In genomic region chr7:26193432-26194206, GRCh38 we compare ENCODE assay signal across 10 cellular contexts. TPM values are rescaled to one million over a fixed set of nuclear protein-coding genes. Genes with fewer than 3 reads are reported as not detected.
DNase-seq lines count a peak whose midpoint lies in the region; ATAC-seq, FAIRE-seq and TF ChIP-seq lines count a peak whose summit lies in the region.
"Had no signal": no experiment of that assay in that cellular context is flagged by ENCODE, and none has a peak within 500 bp of the region (broad histone marks: within the 10 kb centered on the region; RNA-seq: fewer than 3 reads in every experiment).

No MANE protein-coding gene starts in this region.

- no peak for FAIRE-seq in small intestine (lab: Jason Lieb, UNC)
- FAIRE-seq: RCC 7860 had no signal

- H3K4me1 ChIP-seq in CD4-positive, CD25-positive, alpha-beta regulatory T cell (ENCODE audit: control insufficient read depth, insufficient read depth, low read length, poor library complexity, severe bottlenecking): peaks cover 80% of the 10 kb centered on the region
- H3K4me1 ChIP-seq in HEK293 (ENCODE audit: control insufficient read depth, insufficient read depth, low read length): peaks cover 12% of the 10 kb centered on the region
- peaks cover 2 to 6% of the 10 kb centered on the region in 2 donors for H3K4me1 ChIP-seq in small intestine (ENCODE audit: control insufficient read depth in 2 of 2, insufficient read depth in 1 of 2, low read depth in 1 of 2, low read length in 1 of 2)

- H3K4me3 Mint-ChIP-seq in CD4-positive, CD25-positive, alpha-beta regulatory T cell: peak overlapping the region; percentile 76 to 89 (median 83)
- peak overlapping the region; percentile 100 for H3K4me3 Mint-ChIP-seq in activated T-helper 17 cell treated with anti-CD3 and anti-CD28 coated beads, Interleukin-2, amount 50 U/mL, for 72 hours
- peak overlapping the region; percentile 59 to 99 (median 82) for H3K4me3 Mint-ChIP-seq in naive thymus-derived CD8-positive, alpha-beta T cell

- POLR2A ChIA-PET in HEK293 (lab: Yijun Ruan, JAX): interaction anchor here (1.9 kb wide), 1 partner anchor 110 kb away, joined by 5 read pairs; no protein-coding TSS in a partner anchor
- POLR2A ChIA-PET in naive thymus-derived CD8-positive, alpha-beta T cell (lab: Charles Lee): interaction anchor here (1.0 to 9.8 kb wide), 8 partner anchors 8 to 102 kb away, joined by 3 to 184 read pairs (median 6); partner anchors contain the start of genes CBX3 and NFE2L3

- CTCF ChIA-PET in HEK293 (lab: Yijun Ruan, JAX): interaction anchor here (0.6 to 2.8 kb wide), 6 partner anchors 11 to 173 kb away, joined by 3 to 21 read pairs (median 4); no protein-coding TSS in a partner anchor

- DNase-seq in CD4-positive, CD25-positive, alpha-beta regulatory T cell: no peak
- no peak for DNase-seq in naive thymus-derived CD8-positive, alpha-beta T cell
- DNase-seq in small intestine (no peak), NCI-H345 treated with DMSO at 0.1 percent for 48 hours (lab: John Stamatoyannopoulos, UW; ENCODE audit: unreplicated experiment) (no peak), HCEC 1CT (no peak)
- DNase-seq: heart left ventricle had no signal

- peaks cover 62 to 89% (median 78%) of the 10 kb centered on the region in 4 donors for H3K4me1 Mint-ChIP-seq in CD4-positive, CD25-positive, alpha-beta regulatory T cell
- peaks cover 69% of the 10 kb centered on the region for H3K4me1 Mint-ChIP-seq in activated T-helper 17 cell treated with anti-CD3 and anti-CD28 coated beads, Interleukin-2, amount 50 U/mL, for 72 hours
- peaks cover 47 to 88% (median 84%) of the 10 kb centered on the region in 4 donors for H3K4me1 Mint-ChIP-seq in naive thymus-derived CD8-positive, alpha-beta T cell

- 36 to 54% (median 38%) methylated on average over 8 of the region's 8 CpGs for WGBS in small intestine, 3 donors

- peaks cover 93% of the 10 kb centered on the region for H3K36me3 ChIP-seq in CD4-positive, CD25-positive, alpha-beta regulatory T cell (ENCODE audit: control insufficient read depth, insufficient read depth, low read length)
- H3K36me3 ChIP-seq in HEK293 (ENCODE audit: control insufficient read depth in 2 of 2, insufficient read depth in 1 of 2, low read length in 2 of 2) (peaks cover 86 to 96% of the 10 kb centered on the region in 2 experiments), small intestine (ENCODE audit: control insufficient read depth in 2 of 2, insufficient read depth in 2 of 2, low read length in 2 of 2) (peaks cover 17 to 35% of the 10 kb centered on the region in 2 donors)

- peak overlapping the region; percentile 63 for H3K4me3 ChIP-seq in CD4-positive, CD25-positive, alpha-beta regulatory T cell (ENCODE audit: low read depth, low read length)
- no peak overlapping the region for H3K4me3 ChIP-seq in HEK293 (ENCODE audit: low read depth, low read length)
- no peak overlapping the region for H3K4me3 ChIP-seq in small intestine (ENCODE audit: low read depth in 1 of 2, low read length in 2 of 2)

- ATAC-seq in CD4-positive, CD25-positive, alpha-beta regulatory T cell (ENCODE audit: low read depth in 2 of 2): peak in 1 of 2 donors; percentile 34
- ATAC-seq in activated T-helper 17 cell treated with anti-CD3 and anti-CD28 coated beads, Interleukin-2, amount 50 U/mL, for 72 hours (replicated peaks): no peak
- peak; percentile 16 to 42 for ATAC-seq in naive thymus-derived CD8-positive, alpha-beta T cell
- ATAC-seq in activated CD4-positive, CD25-positive, alpha-beta regulatory T cell treated with anti-CD3 and anti-CD28 coated beads, Interleukin-2, amount 50 U/mL, for 24 hours: no peak

- no peaks in the 10 kb centered on the region for H3K27me3 ChIP-seq in CD4-positive, CD25-positive, alpha-beta regulatory T cell (ENCODE audit: control insufficient read depth, insufficient read depth, low read length)
- H3K27me3 ChIP-seq in small intestine (ENCODE audit: control insufficient read depth in 2 of 2, insufficient read depth in 2 of 2, low read length in 2 of 2): no peaks in the 10 kb centered on the region
- H3K27me3 ChIP-seq: heart left ventricle had no signal

- peak overlapping the region; percentile 67 to 87 (median 76) for H3K27ac Mint-ChIP-seq in CD4-positive, CD25-positive, alpha-beta regulatory T cell
- peak overlapping the region; percentile 89 for H3K27ac Mint-ChIP-seq in activated T-helper 17 cell treated with anti-CD3 and anti-CD28 coated beads, Interleukin-2, amount 50 U/mL, for 72 hours
- H3K27ac Mint-ChIP-seq in naive thymus-derived CD8-positive, alpha-beta T cell: peak overlapping the region; percentile 61 to 93 (median 90)

- no peaks in the 10 kb centered on the region for H3K9me3 ChIP-seq in CD4-positive, CD25-positive, alpha-beta regulatory T cell (ENCODE audit: control insufficient read depth in 2 of 2, low read length in 2 of 2)
- H3K9me3 ChIP-seq in HEK293 (ENCODE audit: control insufficient read depth, insufficient read depth, low read depth, low read length) (no peaks in the 10 kb centered on the region), small intestine (ENCODE audit: control insufficient read depth, low read depth) (no peaks in the 10 kb centered on the region)
- H3K9me3 ChIP-seq: heart left ventricle had no signal

- no peak for TF ChIP-seq CTCF in HEK293 (tag by site-specific recombination; IDR thresholded peaks at IDR 0.05)

- H3K27ac ChIP-seq in CD4-positive, CD25-positive, alpha-beta regulatory T cell (ENCODE audit: insufficient read depth, low read length, poor library complexity, severe bottlenecking): peak overlapping the region; percentile 56
- H3K27ac ChIP-seq in HEK293 (ENCODE audit: extremely low read depth, low read depth, low read length) (no peak overlapping the region; the same call in 1 of the 2 replicates), small intestine (ENCODE audit: low read depth in 1 of 2, low read length in 1 of 2) (peak overlapping the region in 1 of 2 donors; percentile 4)

- peaks cover 8% of the 10 kb centered on the region for H3K27me3 Mint-ChIP-seq in CD4-positive, CD25-positive, alpha-beta regulatory T cell
- H3K27me3 Mint-ChIP-seq in activated T-helper 17 cell treated with anti-CD3 and anti-CD28 coated beads, Interleukin-2, amount 50 U/mL, for 72 hours: no peaks in the 10 kb centered on the region
- H3K27me3 Mint-ChIP-seq in naive thymus-derived CD8-positive, alpha-beta T cell: no peaks in the 10 kb centered on the region

- no peaks in the 10 kb centered on the region for H3K9me3 Mint-ChIP-seq in CD4-positive, CD25-positive, alpha-beta regulatory T cell
- no peaks in the 10 kb centered on the region for H3K9me3 Mint-ChIP-seq in activated T-helper 17 cell treated with anti-CD3 and anti-CD28 coated beads, Interleukin-2, amount 50 U/mL, for 72 hours
- no peaks in the 10 kb centered on the region for H3K9me3 Mint-ChIP-seq in naive thymus-derived CD8-positive, alpha-beta T cell

- H3K36me3 Mint-ChIP-seq in CD4-positive, CD25-positive, alpha-beta regulatory T cell: peaks cover 81% of the 10 kb centered on the region
- H3K36me3 Mint-ChIP-seq in activated T-helper 17 cell treated with anti-CD3 and anti-CD28 coated beads, Interleukin-2, amount 50 U/mL, for 72 hours (ENCODE audit: low read depth): peaks cover 100% of the 10 kb centered on the region
- H3K36me3 Mint-ChIP-seq in naive thymus-derived CD8-positive, alpha-beta T cell: peaks cover 45 to 97% (median 67%) of the 10 kb centered on the region in 3 donors

TF ChIP-seq in HEK293, 187 proteins besides CTCF, POLR2A, EP300 and RAD21 (continues in another document):
- TF ChIP-seq IKZF3 (tag by site-specific recombination; IDR thresholded peaks at IDR 0.05): peak; percentile 38; the same call in 1 of the 2 replicates
- TF ChIP-seq ZNF621 (tag by site-specific recombination; IDR thresholded peaks at IDR 0.05): no peak
- TF ChIP-seq ZNF513 (tag by site-specific recombination; IDR thresholded peaks at IDR 0.05): peak; percentile 39; the same call in 1 of the 2 replicates
- no peak for TF ChIP-seq ZNF24 (tag by site-specific recombination; IDR thresholded peaks at IDR 0.05)
- TF ChIP-seq EGR2 (tag by site-specific recombination; IDR thresholded peaks at IDR 0.05; ENCODE audit: low read depth): peak; percentile 54; the same call in 1 of the 2 replicates
- TF ChIP-seq WT1 (tag by site-specific recombination; IDR thresholded peaks at IDR 0.05): no peak
- no peak for TF ChIP-seq ZNF211 (tag by site-specific recombination; IDR thresholded peaks at IDR 0.05; ENCODE audit: low read depth)

RNA-seq across cellular contexts. Expression of gene HNRNPA2B1, which starts 6.9 kb away (rescaled TPM):
- total RNA-seq in CD4-positive, CD25-positive, alpha-beta regulatory T cell: 465 TPM
- polyA plus RNA-seq in CD4-positive, CD25-positive, alpha-beta regulatory T cell: 100 to 1,000 TPM; 506 to 541 (median 520) TPM
- total RNA-seq in activated T-helper 17 cell treated with anti-CD3 and anti-CD28 coated beads, Interleukin-2, amount 50 U/mL, for 72 hours: 100 to 1,000 TPM; 491 to 882 TPM
- 100 to 1,000 TPM; 504 to 555 TPM for total RNA-seq in naive thymus-derived CD8-positive, alpha-beta T cell
- 100 to 1,000 TPM; 506 to 789 (median 577) TPM for polyA plus RNA-seq in naive thymus-derived CD8-positive, alpha-beta T cell
- polyA plus RNA-seq in small intestine: 1,000 to 10,000 TPM in 1 of 3 donors, 100 to 1,000 TPM in 2; 495 to 1,007 (median 600) TPM

RNA-seq across cellular contexts. Expression of gene CBX3, which starts 7.9 kb away (rescaled TPM):
- total RNA-seq in CD4-positive, CD25-positive, alpha-beta regulatory T cell: 115 TPM
- polyA plus RNA-seq in CD4-positive, CD25-positive, alpha-beta regulatory T cell: 100 to 1,000 TPM in 3 of 4 donors, 10 to 100 TPM in 1; 89.1 to 135 (median 125) TPM
- 100 to 1,000 TPM; 179 to 242 TPM for total RNA-seq in activated T-helper 17 cell treated with anti-CD3 and anti-CD28 coated beads, Interleukin-2, amount 50 U/mL, for 72 hours
- total RNA-seq in naive thymus-derived CD8-positive, alpha-beta T cell: 100 to 1,000 TPM; 197 to 205 TPM
- 100 to 1,000 TPM; 105 to 114 (median 113) TPM for polyA plus RNA-seq in naive thymus-derived CD8-positive, alpha-beta T cell
- 100 to 1,000 TPM; 145 to 181 (median 177) TPM for polyA plus RNA-seq in small intestine

RNA-seq across cellular contexts. Expression of gene NFE2L3, which starts 41.6 kb away (rescaled TPM):
- 10.9 TPM for total RNA-seq in CD4-positive, CD25-positive, alpha-beta regulatory T cell
- 10 to 100 TPM in 3 of 4 donors, 1 to 10 TPM in 1; 8.8 to 13.9 (median 13.2) TPM for polyA plus RNA-seq in CD4-positive, CD25-positive, alpha-beta regulatory T cell
- total RNA-seq in activated T-helper 17 cell treated with anti-CD3 and anti-CD28 coated beads, Interleukin-2, amount 50 U/mL, for 72 hours: 10 to 100 TPM; 24.1 to 27.6 TPM
- total RNA-seq in naive thymus-derived CD8-positive, alpha-beta T cell: 1 to 10 TPM; 2.1 to 3.6 TPM
- polyA plus RNA-seq in naive thymus-derived CD8-positive, alpha-beta T cell: 1 to 10 TPM; 1.4 to 4.3 (median 2.9) TPM
- 10 to 100 TPM in 1 of 3 donors, 1 to 10 TPM in 2; 1.8 to 12.5 (median 2.7) TPM for polyA plus RNA-seq in small intestine

Comparison
In these comparisons a context has a peak if more than half of its experiments do, and no peak if none do; other contexts are left out.
1. ATAC-seq: peak in naive thymus-derived CD8-positive, alpha-beta T cell (2 of 2); none in activated T-helper 17 cell treated with anti-CD3 and anti-CD28 coated beads, Interleukin-2, amount 50 U/mL, for 72 hours (single experiment) and activated CD4-positive, CD25-positive, alpha-beta regulatory T cell treated with anti-CD3 and anti-CD28 coated beads, Interleukin-2, amount 50 U/mL, for 24 hours (0 of 2).
2. Peak in every context shown above with its lines, with median percentiles within 50 percentile points of each other: H3K27ac Mint-ChIP-seq and H3K4me3 Mint-ChIP-seq.